ENCODE assay signal across 1 cellular context in the genomic region with DNA sequence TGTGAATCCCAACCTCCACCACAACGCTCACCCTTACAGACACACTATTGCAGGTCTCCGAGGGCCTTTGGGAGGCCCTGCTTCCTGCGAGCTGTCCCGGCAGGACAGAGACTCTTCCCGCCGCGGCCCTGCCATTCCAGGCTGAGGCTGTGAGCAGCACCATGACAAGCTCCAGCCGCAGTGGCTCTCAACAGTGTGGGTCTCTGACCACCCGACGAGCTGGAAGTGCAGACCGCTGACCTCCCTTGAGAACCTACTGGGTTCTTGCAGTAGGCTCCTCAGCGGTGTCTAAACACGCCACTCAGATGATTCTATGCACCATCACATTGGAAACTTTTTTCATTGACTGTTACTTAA.
TF ChIP-seq lines count a peak whose summit lies in the region.

No MANE protein-coding gene starts in this region.

TF ChIP-seq in H1, 55 proteins besides CTCF, POLR2A, EP300 and RAD21 (continued from another document):
- TF ChIP-seq CBX5 (IDR thresholded peaks at IDR 0.05; ENCODE audit: low read depth, low read length) (no peak), SP4 (IDR thresholded peaks at IDR 0.05; ENCODE audit: low read length) (no peak), SIRT6 (IDR thresholded peaks at IDR 0.05; ENCODE audit: low read length) (no peak)
